In the genomic region with DNA sequence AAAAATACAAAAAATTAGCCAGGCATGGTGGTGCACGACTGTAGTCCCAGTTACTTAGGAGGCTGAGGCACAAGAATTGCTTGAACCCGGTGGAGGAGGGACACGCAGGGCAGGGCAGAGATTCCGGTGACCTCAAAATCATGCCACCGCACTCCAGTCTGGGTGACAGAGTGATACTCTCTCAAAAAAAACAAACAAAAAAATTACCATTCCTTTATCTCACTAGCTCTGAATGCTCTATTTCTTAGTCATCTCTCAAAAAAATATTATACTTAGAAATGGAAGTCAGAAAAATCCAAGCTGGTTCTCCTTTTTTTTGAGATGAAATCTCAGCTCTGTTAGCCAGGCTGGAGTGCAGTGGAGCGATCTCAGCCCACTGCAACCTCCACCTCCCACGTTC, we compare ENCODE assay signal across 14 cellular contexts. TPM values are rescaled to one million over a fixed set of nuclear protein-coding genes. Genes with fewer than 3 reads are reported as not detected.
DNase-seq lines count a peak whose midpoint lies in the region; ATAC-seq and TF ChIP-seq lines count a peak whose summit lies in the region.
"Had no signal": no experiment of that assay in that cellular context is flagged by ENCODE, and none has a peak within 500 bp of the region (broad histone marks: within the 10 kb centered on the region; RNA-seq: fewer than 3 reads in every experiment).

No MANE protein-coding gene starts in this region.

- no peak overlapping the region for H3K9ac ChIP-seq in adipocyte (ENCODE audit: low read length)

- peaks cover 56% of the 10 kb centered on the region for H3K4me1 Mint-ChIP-seq in stimulated activated naive CD8-positive, alpha-beta T cell treated with anti-CD3 and anti-CD28 coated beads, Interleukin-15, Interleukin-2, amounts not matched to agents 100 ng/mL and 50 ng/mL, for 24 hours (ENCODE audit: low read depth)
- peaks cover 22% of the 10 kb centered on the region for H3K4me1 Mint-ChIP-seq in type B pancreatic cell (ENCODE audit: unreplicated experiment)

- H3K36me3 ChIP-seq in adipocyte (ENCODE audit: control insufficient read depth, insufficient read depth, low read length, severe bottlenecking), result peaks cover 8% of the 10 kb centered on the region

- H3K27me3 ChIP-seq in adipocyte (replicated peaks; ENCODE audit: control insufficient read depth, insufficient read depth, low read length), result no peaks in the 10 kb centered on the region

- H3K36me3 Mint-ChIP-seq in stimulated activated naive CD8-positive, alpha-beta T cell treated with anti-CD3 and anti-CD28 coated beads, Interleukin-15, Interleukin-2, amounts not matched to agents 100 ng/mL and 50 ng/mL, for 24 hours (ENCODE audit: low read depth), result peaks cover 38% of the 10 kb centered on the region
- H3K36me3 Mint-ChIP-seq in type B pancreatic cell, result peaks cover 6% of the 10 kb centered on the region

- no peaks in the 10 kb centered on the region for H3K27me3 Mint-ChIP-seq in stimulated activated naive CD8-positive, alpha-beta T cell treated with anti-CD3 and anti-CD28 coated beads, Interleukin-15, Interleukin-2, amounts not matched to agents 100 ng/mL and 50 ng/mL, for 24 hours
- H3K27me3 Mint-ChIP-seq in type B pancreatic cell, result no peaks in the 10 kb centered on the region

- no peak for TF ChIP-seq CTCF in type B pancreatic cell (conservative IDR thresholded peaks at IDR 0.05)

- no peak for DNase-seq in stimulated activated naive CD8-positive, alpha-beta T cell treated with anti-CD3 and anti-CD28 coated beads, Interleukin-15, Interleukin-2, amounts not matched to agents 100 U/mL and 50 U/mL, for 24 hours
- peak; percentile 62 for DNase-seq in adipocyte (ENCODE audit: low read depth)
- DNase-seq in hepatic stellate cell (ENCODE audit: low spot score), result peak; percentile 54
- DNase-seq in NCI-H524 treated with DMSO at 0.1 percent for 48 hours (lab: John Stamatoyannopoulos, UW), result no peak
- DNase-seq in type B pancreatic cell (ENCODE audit: extremely low spot score, unreplicated experiment), result no peak
- DNase-seq: cortex of kidney, NCI-H2081 treated with DMSO at 0.1 percent for 48 hours, NCI-H82, posterior cingulate gyrus had no signal

- H3K9me3 ChIP-seq in adipocyte (ENCODE audit: control insufficient read depth, low read length), result no peaks in the 10 kb centered on the region

- ATAC-seq in stimulated activated naive CD8-positive, alpha-beta T cell treated with anti-CD3 and anti-CD28 coated beads, Interleukin-15, Interleukin-2, amounts not matched to agents 100 U/mL and 50 U/mL, for 24 hours, result no peak
- ATAC-seq in HG02759 (IDR thresholded peaks at IDR 0.05; ENCODE audit: unreplicated experiment) (no peak), HG03135 (IDR thresholded peaks at IDR 0.05; ENCODE audit: unreplicated experiment) (no peak)
- ATAC-seq: esophagus mucosa had no signal

- peak overlapping the region; percentile 26 for H3K27ac Mint-ChIP-seq in stimulated activated naive CD8-positive, alpha-beta T cell treated with anti-CD3 and anti-CD28 coated beads, Interleukin-15, Interleukin-2, amounts not matched to agents 100 ng/mL and 50 ng/mL, for 24 hours
- no peak overlapping the region for H3K27ac Mint-ChIP-seq in type B pancreatic cell
- H3K27ac Mint-ChIP-seq: T-helper 1 cell treated with Interleukin-12 subunit alpha and Interleukin-12 subunit beta and Interleukin-4 antibody, amounts not matched to agents 30 μg/mL and 1 μg/mL, for 36 hours had no signal

- H3K4me3 Mint-ChIP-seq in stimulated activated naive CD8-positive, alpha-beta T cell treated with anti-CD3 and anti-CD28 coated beads, Interleukin-15, Interleukin-2, amounts not matched to agents 100 ng/mL and 50 ng/mL, for 24 hours, result no peak overlapping the region
- H3K4me3 Mint-ChIP-seq in type B pancreatic cell, result no peak overlapping the region
- H3K4me3 Mint-ChIP-seq: T-helper 1 cell treated with Interleukin-12 subunit alpha and Interleukin-12 subunit beta and Interleukin-4 antibody, amounts not matched to agents 30 μg/mL and 1 μg/mL, for 36 hours had no signal

- no peak overlapping the region for H3K4me3 ChIP-seq in adipocyte (ENCODE audit: low read length)

- peaks cover 50% of the 10 kb centered on the region for H3K4me1 ChIP-seq in adipocyte (ENCODE audit: control insufficient read depth, insufficient read depth, low read length)

- no peaks in the 10 kb centered on the region for H3K9me3 Mint-ChIP-seq in stimulated activated naive CD8-positive, alpha-beta T cell treated with anti-CD3 and anti-CD28 coated beads, Interleukin-15, Interleukin-2, amounts not matched to agents 100 ng/mL and 50 ng/mL, for 24 hours
- H3K9me3 Mint-ChIP-seq in type B pancreatic cell, result no peaks in the 10 kb centered on the region
- H3K9me3 Mint-ChIP-seq: T-helper 1 cell treated with Interleukin-12 subunit alpha and Interleukin-12 subunit beta and Interleukin-4 antibody, amounts not matched to agents 30 μg/mL and 1 μg/mL, for 36 hours had no signal

RNA-seq across cellular contexts. Expression of a gene that starts 40.8 kb away (rescaled TPM):
- 50.5 and 67.7 TPM in 2 replicates for total RNA-seq in type B pancreatic cell (ENCODE audit: low replicate concordance)

Comparison
In these comparisons a context has a peak if more than half of its experiments do, and no peak if none do; other contexts are left out.
1. DNase-seq: peak in adipocyte (single experiment) and hepatic stellate cell (single experiment); none in stimulated activated naive CD8-positive, alpha-beta T cell treated with anti-CD3 and anti-CD28 coated beads, Interleukin-15, Interleukin-2, amounts not matched to agents 100 U/mL and 50 U/mL, for 24 hours (single experiment), NCI-H524 treated with DMSO at 0.1 percent for 48 hours (single experiment) and type B pancreatic cell (single experiment).